In genomic region chr12:47079365-47079893, GRCh38 we compare ENCODE assay signal across 8 cellular contexts. TPM values are rescaled to one million over a fixed set of nuclear protein-coding genes. Genes with fewer than 3 reads are reported as not detected.
DNase-seq lines count a peak whose midpoint lies in the region; ATAC-seq and TF ChIP-seq lines count a peak whose summit lies in the region.

A gene with protein sequence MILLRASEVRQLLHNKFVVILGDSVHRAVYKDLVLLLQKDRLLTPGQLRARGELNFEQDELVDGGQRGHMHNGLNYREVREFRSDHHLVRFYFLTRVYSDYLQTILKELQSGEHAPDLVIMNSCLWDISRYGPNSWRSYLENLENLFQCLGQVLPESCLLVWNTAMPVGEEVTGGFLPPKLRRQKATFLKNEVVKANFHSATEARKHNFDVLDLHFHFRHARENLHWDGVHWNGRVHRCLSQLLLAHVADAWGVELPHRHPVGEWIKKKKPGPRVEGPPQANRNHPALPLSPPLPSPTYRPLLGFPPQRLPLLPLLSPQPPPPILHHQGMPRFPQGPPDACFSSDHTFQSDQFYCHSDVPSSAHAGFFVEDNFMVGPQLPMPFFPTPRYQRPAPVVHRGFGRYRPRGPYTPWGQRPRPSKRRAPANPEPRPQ (plus strand): TSS chr12:47079621. CDS start chr12:47235064, 155,443 bp downstream.

- H3K4me2 ChIP-seq in IMR-90 (ENCODE audit: low read depth, low read length) (peak within 1 kb of the TSS; percentile 97), SU-DHL-6 (ENCODE audit: low read depth, low read length, poor library complexity, severe bottlenecking) (peak within 1 kb of the TSS; percentile 96)

- H3K9ac ChIP-seq in IMR-90 (ENCODE audit: low read depth, low read length) (peak within 1 kb of the TSS; percentile 92), SU-DHL-6 (ENCODE audit: low read length) (peak within 1 kb of the TSS; percentile 52)

- H2BK15ac ChIP-seq in IMR-90 (ENCODE audit: low read depth, low read length), result peak within 1 kb of the TSS; percentile 97; the same call in 2 of the 3 replicates

- H3K4ac ChIP-seq in IMR-90 (ENCODE audit: low read depth, low read length), result peak within 1 kb of the TSS; percentile 93

- POLR2A ChIA-PET in IMR-90 (lab: Charles Lee; ENCODE audit: unreplicated experiment), result interaction anchor here (1.3 kb wide), 1 partner anchor 16 kb away, joined by 4 read pairs; no protein-coding TSS in a partner anchor
- POLR2A ChIA-PET in activated naive CD8-positive, alpha-beta T cell treated with anti-CD3 and anti-CD28 coated beads, Interleukin-2, amount 10 ng/mL, durations not matched to agents 7 days and 5 days (lab: Charles Lee), result interaction anchor here (0.6 to 9.1 kb wide), 17 partner anchors 9 to 708 kb away, joined by 3 to 258 read pairs (median 5); no protein-coding TSS in a partner anchor

- CTCF ChIA-PET in IMR-90 (lab: Yijun Ruan, JAX), result interaction anchor here (1.5 to 2.1 kb wide), 3 partner anchors 9 to 318 kb away, joined by 4 to 8 read pairs (median 6); no protein-coding TSS in a partner anchor

- no peaks in the 10 kb centered on the region for H3K36me3 ChIP-seq in IMR-90 (ENCODE audit: control insufficient read depth, insufficient read depth, low read length)
- no peaks in the 10 kb centered on the region for H3K36me3 ChIP-seq in SU-DHL-6 (ENCODE audit: low read length)
- no peaks in the 10 kb centered on the region for H3K36me3 ChIP-seq in right atrium auricular region

- ATAC-seq in GM19455 (IDR thresholded peaks at IDR 0.05; ENCODE audit: unreplicated experiment) (peak; percentile 64), IMR-90 (ENCODE audit: low read depth) (peak; percentile 74)
- peak; percentile 65 for ATAC-seq in activated naive CD8-positive, alpha-beta T cell treated with anti-CD3 and anti-CD28 coated beads, Interleukin-2, amount 10 ng/mL, durations not matched to agents 7 days and 5 days (ENCODE audit: low read depth)

- no peaks in the 10 kb centered on the region for H3K27me3 ChIP-seq in IMR-90 (ENCODE audit: control insufficient read depth, insufficient read depth, low read length)
- no peaks in the 10 kb centered on the region for H3K27me3 ChIP-seq in SU-DHL-6 (ENCODE audit: low read length)
- H3K27me3 ChIP-seq in right atrium auricular region, result no peaks in the 10 kb centered on the region

- peaks cover 10% of the 10 kb centered on the region for H3K9me1 ChIP-seq in IMR-90 (ENCODE audit: insufficient read depth, low read length)

- H4K20me1 ChIP-seq in IMR-90 (ENCODE audit: insufficient read depth, low read length) (no peaks in the 10 kb centered on the region), SU-DHL-6 (ENCODE audit: low read depth, low read length) (no peaks in the 10 kb centered on the region)

- H3K9me2 ChIP-seq in SU-DHL-6 (replicated peaks; ENCODE audit: insufficient read depth, low read length), result no peaks in the 10 kb centered on the region

- peak within 1 kb of the TSS; percentile 91 for H4K91ac ChIP-seq in IMR-90 (ENCODE audit: insufficient read depth, low read depth, low read length)

- peaks cover 17% of the 10 kb centered on the region for H3K4me1 ChIP-seq in IMR-90 (ENCODE audit: control insufficient read depth, insufficient read depth, low read length)
- H3K4me1 ChIP-seq in right atrium auricular region, result peaks cover 0 to 8% of the 10 kb centered on the region in 2 donors

- H2BK5ac ChIP-seq in IMR-90 (ENCODE audit: low read depth, low read length, poor library complexity, severe bottlenecking), result peak within 1 kb of the TSS; percentile 86

- H3K14ac ChIP-seq in IMR-90 (replicated peaks; ENCODE audit: low read depth, low read length), result peak within 1 kb of the TSS; percentile 97

- H3K36me3 Mint-ChIP-seq in CD14-positive monocyte, result no peaks in the 10 kb centered on the region
- H3K36me3 Mint-ChIP-seq in activated naive CD8-positive, alpha-beta T cell treated with anti-CD3 and anti-CD28 coated beads, Interleukin-2, amount 10 ng/mL, durations not matched to agents 7 days and 5 days, result peaks cover 9% of the 10 kb centered on the region

- H3K27ac ChIP-seq in IMR-90 (ENCODE audit: insufficient read depth, low read length), result peak within 1 kb of the TSS; percentile 57
- H3K27ac ChIP-seq in SU-DHL-6 (ENCODE audit: low read depth, low read length), result peak within 1 kb of the TSS; percentile 25; the same call in 1 of the 2 replicates
- H3K27ac ChIP-seq in right atrium auricular region, result peak within 1 kb of the TSS; percentile 80 to 89

- WGBS in IMR-90 (ENCODE audit: extremely low coverage in 2 of 2, insufficient read length in 1 of 2), 2 experiments, result 0% methylated on average over 37 of the region's 54 CpGs; no CpG with 5 or more reads in 1 of the 2 experiments

- H3K27ac Mint-ChIP-seq in CD14-positive monocyte, result peak within 1 kb of the TSS; percentile 43 to 89 (median 86)
- H3K27ac Mint-ChIP-seq in activated naive CD8-positive, alpha-beta T cell treated with anti-CD3 and anti-CD28 coated beads, Interleukin-2, amount 10 ng/mL, durations not matched to agents 7 days and 5 days, result peak within 1 kb of the TSS; percentile 93

- H2BK120ac ChIP-seq in IMR-90 (ENCODE audit: low read depth, low read length), result peak within 1 kb of the TSS; percentile 92

- H2AFZ ChIP-seq in IMR-90 (replicated peaks; ENCODE audit: low read length, poor library complexity), result peak within 1 kb of the TSS; percentile 94
- H2AFZ ChIP-seq in SU-DHL-6 (ENCODE audit: low read depth, low read length, severe bottlenecking), result peak within 1 kb of the TSS; percentile 80

- peak within 1 kb of the TSS; percentile 82 to 84 for H4K8ac ChIP-seq in IMR-90 (ENCODE audit: low read depth in 2 of 2, low read length in 2 of 2)

- peak within 1 kb of the TSS; percentile 98 for H3K56ac ChIP-seq in IMR-90 (ENCODE audit: extremely low read depth, insufficient read depth, low read length)

- TF ChIP-seq RAD21 in IMR-90 (IDR thresholded peaks at IDR 0.05; ENCODE audit: low read length), result peak; percentile 73

- H3K79me1 ChIP-seq in IMR-90 (ENCODE audit: low read depth in 1 of 2, low read length in 2 of 2), result peaks cover 10 to 62% of the 10 kb centered on the region in 2 experiments; a peak in 2 of 4 replicates

- H4K5ac ChIP-seq in IMR-90 (ENCODE audit: low read depth, low read length), result peak within 1 kb of the TSS; percentile 74; the same call in 1 of the 2 replicates

- BruUV-seq in IMR-90 (replicated peaks; lab: Mats Ljungman, UMichigan), result no TSS peak

- H3K4me1 Mint-ChIP-seq in CD14-positive monocyte, result peaks cover 46% of the 10 kb centered on the region
- peaks cover 50% of the 10 kb centered on the region for H3K4me1 Mint-ChIP-seq in activated naive CD8-positive, alpha-beta T cell treated with anti-CD3 and anti-CD28 coated beads, Interleukin-2, amount 10 ng/mL, durations not matched to agents 7 days and 5 days

- H3F3A ChIP-seq in SU-DHL-6 (ENCODE audit: insufficient read depth), result peaks cover 19% of the 10 kb centered on the region

- in situ Hi-C loops in IMR-90 (cut with MboI; ENCODE audit: low sequenced_read_pairs), result loop anchor here (10.0 kb wide), 1 partner anchor 315 kb away; no protein-coding TSS in a partner anchor

- dilution Hi-C loops in IMR-90 (cut with HindIII; ENCODE audit: low sequenced_read_pairs, unreplicated experiment), result no loop called here

- peak within 1 kb of the TSS; percentile 48 for H2AK5ac ChIP-seq in IMR-90 (ENCODE audit: low read depth, low read length)

- DNase-seq in CD14-positive monocyte (ENCODE audit: low spot score) (peak; percentile 57), IMR-90 (peak; percentile 72), right atrium auricular region (ENCODE audit: low spot score) (peak; percentile 82), renal cortical epithelial cell (ENCODE audit: low read depth) (peak; percentile 53), NCI-H446 (lab: John Stamatoyannopoulos, UW) (no peak)
- peak; percentile 78 for DNase-seq in activated naive CD8-positive, alpha-beta T cell treated with anti-CD3 and anti-CD28 coated beads, Interleukin-2, amount 10 ng/mL, durations not matched to agents 7 days and 5 days

- peak within 1 kb of the TSS; percentile 86 for H2BK20ac ChIP-seq in IMR-90 (ENCODE audit: low read depth, low read length)

- peak within 1 kb of the TSS; percentile 95 for H2AK9ac ChIP-seq in IMR-90 (replicated peaks; ENCODE audit: low read depth, low read length, poor library complexity)

- H3K9me3 Mint-ChIP-seq in CD14-positive monocyte, result peaks cover 0 to 2% (median 0%) of the 10 kb centered on the region in 7 donors
- no peaks in the 10 kb centered on the region for H3K9me3 Mint-ChIP-seq in activated naive CD8-positive, alpha-beta T cell treated with anti-CD3 and anti-CD28 coated beads, Interleukin-2, amount 10 ng/mL, durations not matched to agents 7 days and 5 days

- TF ChIP-seq CTCF in CD14-positive monocyte (IDR thresholded peaks at IDR 0.05), result no peak
- peak; percentile 57 for TF ChIP-seq CTCF in IMR-90 (conservative IDR thresholded peaks at IDR 0.05; ENCODE audit: low read depth, low read length)
- TF ChIP-seq CTCF in SU-DHL-6 (IDR thresholded peaks at IDR 0.05; ENCODE audit: insufficient read depth, low read length, poor library complexity, severe bottlenecking), result peak; percentile 10
- TF ChIP-seq CTCF in right atrium auricular region (IDR thresholded peaks at IDR 0.05), result peak in 1 of 2 donors; percentile 49

- TF ChIP-seq POLR2A in IMR-90 (IDR thresholded peaks at IDR 0.05; ENCODE audit: low read depth, low read length), result no peak

- H3K18ac ChIP-seq in IMR-90 (ENCODE audit: low read depth, low read length), result peak within 1 kb of the TSS; percentile 77; the same call in 1 of the 2 replicates

- intact Hi-C loops in CD14-positive monocyte (cut with micrococcal nuclease), result no loop called here
- intact Hi-C loops in IMR-90 (cut with micrococcal nuclease), result loop anchor here (1.0 to 5.0 kb wide), 2 partner anchors 47 to 224 kb away; no protein-coding TSS in a partner anchor

- peak within 1 kb of the TSS; percentile 95 to 100 for H3K4me3 Mint-ChIP-seq in CD14-positive monocyte
- peak within 1 kb of the TSS; percentile 96 for H3K4me3 Mint-ChIP-seq in activated naive CD8-positive, alpha-beta T cell treated with anti-CD3 and anti-CD28 coated beads, Interleukin-2, amount 10 ng/mL, durations not matched to agents 7 days and 5 days

- peak within 1 kb of the TSS; percentile 95 for H3K23ac ChIP-seq in IMR-90 (ENCODE audit: low read depth, low read length)

- H3K79me2 ChIP-seq in SU-DHL-6 (ENCODE audit: insufficient read depth, low read length), result no peaks in the 10 kb centered on the region

- peaks cover 16 to 22% (median 17%) of the 10 kb centered on the region in 3 donors for H3K27me3 Mint-ChIP-seq in CD14-positive monocyte (ENCODE audit: low read depth in 3 of 3)
- no peaks in the 10 kb centered on the region for H3K27me3 Mint-ChIP-seq in activated naive CD8-positive, alpha-beta T cell treated with anti-CD3 and anti-CD28 coated beads, Interleukin-2, amount 10 ng/mL, durations not matched to agents 7 days and 5 days

- H3K9me3 ChIP-seq in IMR-90 (ENCODE audit: control insufficient read depth, insufficient read depth, low read length) (no peaks in the 10 kb centered on the region), SU-DHL-6 (ENCODE audit: insufficient read depth, low read length) (no peaks in the 10 kb centered on the region), right atrium auricular region (no peaks in the 10 kb centered on the region)

- H3K4me3 ChIP-seq in IMR-90 (ENCODE audit: insufficient read depth, low read depth, low read length) (peak within 1 kb of the TSS; percentile 91), SU-DHL-6 (ENCODE audit: insufficient read depth, low read length, poor library complexity, severe bottlenecking) (peak within 1 kb of the TSS; percentile 54), right atrium auricular region (peak within 1 kb of the TSS; percentile 63 to 65)

RNA-seq across cellular contexts. Expression of the gene that starts here (rescaled TPM):
- polyA plus RNA-seq in CD14-positive monocyte (under 1 TPM in 1 of 2 donors, not detected in 1; 0.10 TPM), IMR-90 (2012; rRNA removed) (2.0 and 2.6 TPM in 2 replicates)
- total RNA-seq in IMR-90 (2012; rRNA removed) (0.28 and 0.36 TPM in 2 replicates), right atrium auricular region (1 to 10 TPM in 1 of 2 donors, under 1 TPM in 1; 0.98 to 1.4 TPM), renal cortical epithelial cell (1.6 and 3.5 TPM in 2 replicates)
- 1.4 and 2.1 TPM in 2 replicates for polyA plus RNA-seq in IMR-90 (2012; cell fraction: cytosol; rRNA removed)
- polyA plus RNA-seq in IMR-90 (2012; cell fraction: nucleus; rRNA removed; ENCODE audit: low replicate concordance), result 5.1 and 8.9 TPM in 2 replicates
- 100 to 1,000 TPM; 102 to 104 TPM for total RNA-seq in activated naive CD8-positive, alpha-beta T cell treated with anti-CD3 and anti-CD28 coated beads, Interleukin-2, amount 10 ng/mL, durations not matched to agents 7 days and 5 days

Comparison
In these comparisons a context has a peak if more than half of its experiments do, and no peak if none do; other contexts are left out.
1. RNA of the gene that starts here (total RNA-seq): 102 to 104 TPM in activated naive CD8-positive, alpha-beta T cell treated with anti-CD3 and anti-CD28 coated beads, Interleukin-2, amount 10 ng/mL, durations not matched to agents 7 days and 5 days; 1.6 to 3.5 TPM in renal cortical epithelial cell, 0.98 to 1.4 TPM in right atrium auricular region and 0.28 to 0.36 TPM in IMR-90; every median in the first group is over 10 times any median in the second.
2. Peak in DNase-seq in CD14-positive monocyte; RNA of the gene not detected or under 1 TPM.
3. DNase-seq: peak in IMR-90 (single experiment), activated naive CD8-positive, alpha-beta T cell treated with anti-CD3 and anti-CD28 coated beads, Interleukin-2, amount 10 ng/mL, durations not matched to agents 7 days and 5 days (single experiment), right atrium auricular region (single experiment) and renal cortical epithelial cell (single experiment); none in NCI-H446 (0 of 2).
4. H3K27ac ChIP-seq: peak in every context shown above with its lines; median percentile 84 in right atrium auricular region; 57 in IMR-90; 25 in SU-DHL-6.
5. Peak in every context shown above with its lines, with median percentiles within 50 percentile points of each other: ATAC-seq and H3K4me3 ChIP-seq.